8 cellular contexts compared by ENCODE assay signal in the genomic region with DNA sequence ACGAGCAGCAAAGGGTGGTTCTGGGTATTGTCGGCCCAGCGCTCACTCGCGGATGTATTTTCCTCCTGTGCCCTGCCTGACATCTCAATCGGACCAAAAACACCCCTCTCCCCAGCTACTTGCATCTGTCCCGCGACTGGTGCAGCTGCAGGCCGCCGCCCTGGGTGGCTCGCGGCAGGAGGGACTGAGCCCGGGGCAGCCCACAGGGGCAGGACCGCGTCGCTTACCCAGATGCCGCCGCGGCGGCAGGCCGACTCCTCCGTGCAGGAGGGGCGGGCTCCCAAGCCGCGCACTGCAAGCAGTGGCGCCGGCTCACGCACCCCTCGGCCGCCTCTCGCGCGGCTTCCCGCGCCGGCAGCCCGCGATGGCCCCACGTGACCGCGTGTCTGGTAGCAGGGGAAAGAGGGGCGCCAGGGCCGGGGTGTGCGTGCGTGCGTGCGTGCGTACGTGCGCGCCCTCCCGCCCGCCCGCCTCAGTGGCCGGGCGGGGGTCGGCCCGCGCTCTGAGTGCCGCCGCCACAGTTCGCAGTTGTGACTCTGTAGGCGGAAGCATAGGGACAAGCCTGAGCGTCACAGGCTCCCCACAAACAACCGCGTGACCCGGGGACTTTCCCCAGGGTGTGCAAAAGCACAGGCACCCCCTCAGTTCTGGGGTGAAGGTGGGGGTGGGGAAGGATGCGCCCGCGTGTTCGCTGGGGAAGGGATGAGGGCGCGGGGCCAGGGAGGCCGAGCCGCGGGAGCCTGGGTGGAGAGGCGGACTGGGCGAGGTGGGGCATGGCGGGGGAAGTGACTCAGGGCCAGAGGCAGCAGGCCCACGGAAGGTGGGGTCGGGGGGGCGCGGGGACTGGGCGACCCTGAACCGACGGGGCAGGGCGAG. TPM values are rescaled to one million over a fixed set of nuclear protein-coding genes. Genes with fewer than 3 reads are reported as not detected.
DNase-seq lines count a peak whose midpoint lies in the region; ATAC-seq and TF ChIP-seq lines count a peak whose summit lies in the region.

A gene with protein sequence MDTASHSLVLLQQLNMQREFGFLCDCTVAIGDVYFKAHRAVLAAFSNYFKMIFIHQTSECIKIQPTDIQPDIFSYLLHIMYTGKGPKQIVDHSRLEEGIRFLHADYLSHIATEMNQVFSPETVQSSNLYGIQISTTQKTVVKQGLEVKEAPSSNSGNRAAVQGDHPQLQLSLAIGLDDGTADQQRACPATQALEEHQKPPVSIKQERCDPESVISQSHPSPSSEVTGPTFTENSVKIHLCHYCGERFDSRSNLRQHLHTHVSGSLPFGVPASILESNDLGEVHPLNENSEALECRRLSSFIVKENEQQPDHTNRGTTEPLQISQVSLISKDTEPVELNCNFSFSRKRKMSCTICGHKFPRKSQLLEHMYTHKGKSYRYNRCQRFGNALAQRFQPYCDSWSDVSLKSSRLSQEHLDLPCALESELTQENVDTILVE (minus strand): TSS at position 405 of the 876 bp plus-strand sequence. CDS start 13,305 bp downstream, outside the sequence.

- ATAC-seq in GM23338 = peak; percentile 69
- peak; percentile 69 for ATAC-seq in activated T-helper 17 cell treated with anti-CD3 and anti-CD28 coated beads, Interleukin-2, amount 50 U/mL, for 72 hours (replicated peaks)
- peak; percentile 79 to 84 for ATAC-seq in natural killer cell treated with Interleukin-12 subunit alpha and Interleukin-12 subunit beta and Interleukin-15 and Interleukin-18, amount 100 ng/mL, for 72 hours

- no peaks in the 10 kb centered on the region for H3K27me3 ChIP-seq in GM23338 (ENCODE audit: insufficient read depth)

- H3K4me2 ChIP-seq in GM23338 = peak within 1 kb of the TSS; percentile 86

- peaks cover 40% of the 10 kb centered on the region for H3K4me1 ChIP-seq in GM23338 (ENCODE audit: insufficient read depth)

- peak within 1 kb of the TSS; percentile 76 for H3K4me3 ChIP-seq in GM23338

- peaks cover 44% of the 10 kb centered on the region for H3K4me1 Mint-ChIP-seq in GM23338
- peaks cover 23% of the 10 kb centered on the region for H3K4me1 Mint-ChIP-seq in activated T-helper 17 cell treated with anti-CD3 and anti-CD28 coated beads, Interleukin-2, amount 50 U/mL, for 72 hours
- H3K4me1 Mint-ChIP-seq in natural killer cell treated with Interleukin-12 subunit alpha and Interleukin-12 subunit beta and Interleukin-15 and Interleukin-18, amount 100 ng/mL, for 72 hours (ENCODE audit: low read depth in 2 of 2) = peaks cover 53 to 64% of the 10 kb centered on the region in 2 donors

- peaks cover 77% of the 10 kb centered on the region for H3K79me2 ChIP-seq in GM23338 (replicated peaks; ENCODE audit: insufficient read depth)

- H3K36me3 ChIP-seq in GM23338 (ENCODE audit: insufficient read depth) = no peaks in the 10 kb centered on the region

- POLR2A ChIA-PET in RWPE1 (lab: Yijun Ruan, JAX; ENCODE audit: low non-redundant PET) = interaction anchor here (0.5 to 0.6 kb wide), 3 partner anchors 9 to 377 kb away, joined by 3 to 10 read pairs (median 4); no protein-coding TSS in a partner anchor

- H3K27ac Mint-ChIP-seq in GM23338 = peak within 1 kb of the TSS; percentile 100
- H3K27ac Mint-ChIP-seq in activated T-helper 17 cell treated with anti-CD3 and anti-CD28 coated beads, Interleukin-2, amount 50 U/mL, for 72 hours = peak within 1 kb of the TSS; percentile 97
- H3K27ac Mint-ChIP-seq in natural killer cell treated with Interleukin-12 subunit alpha and Interleukin-12 subunit beta and Interleukin-15 and Interleukin-18, amount 100 ng/mL, for 72 hours = peak within 1 kb of the TSS; percentile 95 to 99

- peak within 1 kb of the TSS; percentile 94 for H3K4me3 Mint-ChIP-seq in GM23338
- H3K4me3 Mint-ChIP-seq in activated T-helper 17 cell treated with anti-CD3 and anti-CD28 coated beads, Interleukin-2, amount 50 U/mL, for 72 hours = peak within 1 kb of the TSS; percentile 91
- H3K4me3 Mint-ChIP-seq in natural killer cell treated with Interleukin-12 subunit alpha and Interleukin-12 subunit beta and Interleukin-15 and Interleukin-18, amount 100 ng/mL, for 72 hours = peak within 1 kb of the TSS; percentile 98

- CTCF ChIA-PET in RWPE1 (lab: Yijun Ruan, JAX) = interaction anchor here (0.7 kb wide), 1 partner anchor 213 kb away, joined by 3 read pairs; no protein-coding TSS in a partner anchor

- no peak for TF ChIP-seq CTCF in GM23338 (conservative IDR thresholded peaks at IDR 0.05; ENCODE audit: low read depth in 2 of 2)
- no peak for TF ChIP-seq CTCF in RWPE1 (conservative IDR thresholded peaks at IDR 0.05; ENCODE audit: low read depth)

- peaks cover 14% of the 10 kb centered on the region for H3K36me3 Mint-ChIP-seq in GM23338 (ENCODE audit: low read depth)
- H3K36me3 Mint-ChIP-seq in activated T-helper 17 cell treated with anti-CD3 and anti-CD28 coated beads, Interleukin-2, amount 50 U/mL, for 72 hours (ENCODE audit: low read depth) = peaks cover 98% of the 10 kb centered on the region
- peaks cover 15% of the 10 kb centered on the region for H3K36me3 Mint-ChIP-seq in natural killer cell treated with Interleukin-12 subunit alpha and Interleukin-12 subunit beta and Interleukin-15 and Interleukin-18, amount 100 ng/mL, for 72 hours

- peak within 1 kb of the TSS; percentile 100 for H3K27ac ChIP-seq in GM23338 (ENCODE audit: low read depth)
- peak within 1 kb of the TSS; percentile 99 for H3K27ac ChIP-seq in RWPE1

- peaks cover 11% of the 10 kb centered on the region for H3K27me3 Mint-ChIP-seq in GM23338 (ENCODE audit: insufficient read depth, low read depth, poor library complexity)
- no peaks in the 10 kb centered on the region for H3K27me3 Mint-ChIP-seq in activated T-helper 17 cell treated with anti-CD3 and anti-CD28 coated beads, Interleukin-2, amount 50 U/mL, for 72 hours
- no peaks in the 10 kb centered on the region for H3K27me3 Mint-ChIP-seq in natural killer cell treated with Interleukin-12 subunit alpha and Interleukin-12 subunit beta and Interleukin-15 and Interleukin-18, amount 100 ng/mL, for 72 hours

- DNase-seq in Daoy (ENCODE audit: low read depth) (peak; percentile 97), GM23338 (ENCODE audit: low spot score) (peak; percentile 95), Kasumi-1 (lab: John Stamatoyannopoulos, UW) (peak; percentile 73 to 79), RWPE1 (ENCODE audit: low spot score) (peak; percentile 79), fibroblast of peridontal ligament (ENCODE audit: extremely low read depth) (peak; percentile 89)
- peak; percentile 95 for DNase-seq in natural killer cell treated with Interleukin-12 subunit alpha and Interleukin-12 subunit beta and Interleukin-15 and Interleukin-18, amount 100 ng/mL, for 72 hours (ENCODE audit: low spot score)
- peak; percentile 96 for DNase-seq in stimulated activated naive CD4-positive, alpha-beta T cell treated with Interleukin-2 at 50 U/mL for 16 hours (lab: John Stamatoyannopoulos, UW)

- 0 out of 2 replicates have a peak, but pooled peaks cover 7% of the 10 kb centered on the region for H4K20me1 ChIP-seq in GM23338 (replicated peaks; ENCODE audit: insufficient read depth)

- peak within 1 kb of the TSS; percentile 97 for H2AFZ ChIP-seq in GM23338

- H3K9me3 Mint-ChIP-seq in GM23338 = no peaks in the 10 kb centered on the region
- H3K9me3 Mint-ChIP-seq in activated T-helper 17 cell treated with anti-CD3 and anti-CD28 coated beads, Interleukin-2, amount 50 U/mL, for 72 hours = no peaks in the 10 kb centered on the region
- H3K9me3 Mint-ChIP-seq in natural killer cell treated with Interleukin-12 subunit alpha and Interleukin-12 subunit beta and Interleukin-15 and Interleukin-18, amount 100 ng/mL, for 72 hours = no peaks in the 10 kb centered on the region

- no peaks in the 10 kb centered on the region for H3K9me2 ChIP-seq in GM23338 (ENCODE audit: insufficient read depth)

- H3F3A ChIP-seq in GM23338 (replicated peaks; ENCODE audit: low read depth) = peaks cover 8% of the 10 kb centered on the region; the same call in 1 of the 2 replicates

TF ChIP-seq in GM23338, 12 proteins besides CTCF, POLR2A, EP300 and RAD21:
- TF ChIP-seq POLR2AphosphoS5 (IDR thresholded peaks at IDR 0.05; ENCODE audit: low read depth) = peak; percentile 74
- TF ChIP-seq JUNB (IDR thresholded peaks at IDR 0.05; ENCODE audit: unreplicated experiment) = no peak
- TF ChIP-seq EZH2phosphoT487 (IDR thresholded peaks at IDR 0.05; ENCODE audit: unreplicated experiment) = no peak
- no peak for TF ChIP-seq CREB1 (CRISPR knock-in tag; IDR thresholded peaks at IDR 0.05; ENCODE audit: low read depth)

RNA-seq across cellular contexts. Expression of the gene that starts here (rescaled TPM):
- 2.0 and 2.8 TPM in 2 replicates for total RNA-seq in Daoy (2014; rRNA removed; shearing (Covaris generic))
- 8.0 and 8.9 TPM in 2 replicates for total RNA-seq in GM23338 (2014; rRNA removed; shearing (Covaris generic))
- 4.1 and 5.8 TPM in 2 replicates for polyA plus RNA-seq in GM23338 (2016; fragmentation: Nextera tagmentation; extraction: Ambion mirVana)
- 10 to 100 TPM; 29.7 to 88.5 TPM for total RNA-seq in activated T-helper 17 cell treated with anti-CD3 and anti-CD28 coated beads, Interleukin-2, amount 50 U/mL, for 72 hours
- total RNA-seq in natural killer cell treated with Interleukin-12 subunit alpha and Interleukin-12 subunit beta and Interleukin-15 and Interleukin-18, amount 100 ng/mL, for 72 hours = 10 to 100 TPM; 15.2 to 21.4 TPM

Comparison
In these comparisons a context has a peak if more than half of its experiments do, and no peak if none do; other contexts are left out.
1. Peak in every context shown above with its lines: DNase-seq, ATAC-seq, H3K4me3 ChIP-seq and H3K27ac ChIP-seq.